Comparison of ENCODE assay signal across 8 cellular contexts in genomic region chr2:178480227-178481181, GRCh38. TPM values are rescaled to one million over a fixed set of nuclear protein-coding genes. Genes with fewer than 3 reads are reported as not detected.
DNase-seq lines count a peak whose midpoint lies in the region; TF ChIP-seq lines count a peak whose summit lies in the region.

TSS of gene PLEKHA3 (plus strand) at chr2:178480457. CDS start at chr2:178480870, 413 bp downstream.

- no peaks in the 10 kb centered on the region for H3K27me3 Mint-ChIP-seq in nephron (ENCODE audit: low read depth)
- H3K27me3 Mint-ChIP-seq in stimulated activated naive CD8-positive, alpha-beta T cell treated with anti-CD3 and anti-CD28 coated beads, Interleukin-15, Interleukin-2, amounts not matched to agents 100 ng/mL and 50 ng/mL, for 24 hours: no peaks in the 10 kb centered on the region

- no peaks in the 10 kb centered on the region for H3K9me3 Mint-ChIP-seq in nephron
- H3K9me3 Mint-ChIP-seq in stimulated activated naive CD8-positive, alpha-beta T cell treated with anti-CD3 and anti-CD28 coated beads, Interleukin-15, Interleukin-2, amounts not matched to agents 100 ng/mL and 50 ng/mL, for 24 hours: no peaks in the 10 kb centered on the region

- DNase-seq in EL (peak; percentile 98), GOT3 (lab: John Stamatoyannopoulos, UW) (peak; percentile 95), LHCN-M2 (ENCODE audit: low read depth) (peak; percentile 96), fibroblast of pulmonary artery (ENCODE audit: low read depth) (peak; percentile 97)
- peak; percentile 66 for DNase-seq in activated T-helper 9 cell treated with anti-CD3 and anti-CD28 coated beads, Interleukin-2, amount 50 U/mL, for 16 hours (ENCODE audit: low read depth)

- peaks cover 53% of the 10 kb centered on the region for H3K4me1 Mint-ChIP-seq in nephron
- peaks cover 51% of the 10 kb centered on the region for H3K4me1 Mint-ChIP-seq in stimulated activated naive CD8-positive, alpha-beta T cell treated with anti-CD3 and anti-CD28 coated beads, Interleukin-15, Interleukin-2, amounts not matched to agents 100 ng/mL and 50 ng/mL, for 24 hours (ENCODE audit: low read depth)

- TF ChIP-seq CTCF in fibroblast of pulmonary artery (IDR thresholded peaks at IDR 0.05; ENCODE audit: low read length, missing control alignments) (no peak), nephron (IDR thresholded peaks at IDR 0.05; ENCODE audit: unreplicated experiment in 3 of 3) (no peak)

- peak within 1 kb of the TSS; percentile 93 to 99 (median 97) for H3K4me3 Mint-ChIP-seq in nephron
- peak within 1 kb of the TSS; percentile 99 for H3K4me3 Mint-ChIP-seq in stimulated activated naive CD8-positive, alpha-beta T cell treated with anti-CD3 and anti-CD28 coated beads, Interleukin-15, Interleukin-2, amounts not matched to agents 100 ng/mL and 50 ng/mL, for 24 hours

- TF ChIP-seq POLR2A in Raji (IDR thresholded peaks at IDR 0.05; ENCODE audit: insufficient read depth, low read depth, low read length): peak; percentile 51

- H3K27ac Mint-ChIP-seq in nephron: peak within 1 kb of the TSS; percentile 97 to 100 (median 99)
- peak within 1 kb of the TSS; percentile 97 for H3K27ac Mint-ChIP-seq in stimulated activated naive CD8-positive, alpha-beta T cell treated with anti-CD3 and anti-CD28 coated beads, Interleukin-15, Interleukin-2, amounts not matched to agents 100 ng/mL and 50 ng/mL, for 24 hours

- peaks cover 10% of the 10 kb centered on the region for H3K36me3 Mint-ChIP-seq in nephron (ENCODE audit: low read depth)
- peaks cover 7% of the 10 kb centered on the region for H3K36me3 Mint-ChIP-seq in stimulated activated naive CD8-positive, alpha-beta T cell treated with anti-CD3 and anti-CD28 coated beads, Interleukin-15, Interleukin-2, amounts not matched to agents 100 ng/mL and 50 ng/mL, for 24 hours (ENCODE audit: low read depth)

- H3K4me3 ChIP-seq in fibroblast of pulmonary artery (replicated peaks; ENCODE audit: low read depth, low read length): peak within 1 kb of the TSS; percentile 73

RNA-seq across cellular contexts. Expression of gene PLEKHA3, which starts in this region (rescaled TPM):
- total RNA-seq in LHCN-M2 (2014; rRNA removed): 14.1 and 14.9 TPM in 2 replicates
- polyA plus RNA-seq in LHCN-M2 (2012): 7.0 TPM

Comparison
In these comparisons a context has a peak if more than half of its experiments do, and no peak if none do; other contexts are left out.
1. Peak in every context shown above with its lines: DNase-seq and H3K4me3 ChIP-seq.